Comparison of ENCODE assay signal across 9 cellular contexts in genomic region chr2:37851828-37852584, GRCh38.
DNase-seq lines count a peak whose midpoint lies in the region; ATAC-seq lines count a peak whose summit lies in the region.
"Had no signal": no experiment of that assay in that cellular context is flagged by ENCODE, and none has a peak within 500 bp of the region (broad histone marks: within the 10 kb centered on the region; RNA-seq: fewer than 3 reads in every experiment).

No MANE protein-coding gene starts in this region.

- peak; percentile 64 for ATAC-seq in activated CD8-positive, alpha-beta memory T cell treated with anti-CD3 and anti-CD28 coated beads, Interleukin-2, amount 10 ng/mL, durations not matched to agents 7 days and 5 days
- ATAC-seq in HG02840 (IDR thresholded peaks at IDR 0.05; ENCODE audit: low FRiP score, unreplicated experiment) = peak; percentile 51
- ATAC-seq in stimulated activated naive CD8-positive, alpha-beta T cell treated with anti-CD3 and anti-CD28 coated beads, Interleukin-15, amount 100 ng/mL, for 72 hours = peak; percentile 26

- H3K27me3 Mint-ChIP-seq in activated CD8-positive, alpha-beta memory T cell treated with anti-CD3 and anti-CD28 coated beads, Interleukin-2, amount 10 ng/mL, durations not matched to agents 7 days and 5 days = no peaks in the 10 kb centered on the region
- H3K27me3 Mint-ChIP-seq in activated CD4-positive, alpha-beta memory T cell treated with anti-CD3 and anti-CD28 coated beads, Interleukin-2, amount 10 ng/mL, durations not matched to agents 7 days and 5 days = no peaks in the 10 kb centered on the region
- H3K27me3 Mint-ChIP-seq in stimulated activated naive CD8-positive, alpha-beta T cell treated with anti-CD3 and anti-CD28 coated beads, Interleukin-15, amount 100 ng/mL, for 72 hours = peaks cover 22% of the 10 kb centered on the region

- POLR2A ChIA-PET in activated CD4-positive, alpha-beta memory T cell treated with anti-CD3 and anti-CD28 coated beads, Interleukin-2, amount 10 ng/mL, durations not matched to agents 7 days and 5 days (lab: Charles Lee) = interaction anchor here (1.2 to 1.5 kb wide), 2 partner anchors 20 to 140 kb away, joined by 4 to 8 read pairs; no protein-coding TSS in a partner anchor

- H3K4me1 Mint-ChIP-seq in activated CD8-positive, alpha-beta memory T cell treated with anti-CD3 and anti-CD28 coated beads, Interleukin-2, amount 10 ng/mL, durations not matched to agents 7 days and 5 days = peaks cover 30% of the 10 kb centered on the region
- peaks cover 33% of the 10 kb centered on the region for H3K4me1 Mint-ChIP-seq in activated CD4-positive, alpha-beta memory T cell treated with anti-CD3 and anti-CD28 coated beads, Interleukin-2, amount 10 ng/mL, durations not matched to agents 7 days and 5 days
- H3K4me1 Mint-ChIP-seq in stimulated activated naive CD8-positive, alpha-beta T cell treated with anti-CD3 and anti-CD28 coated beads, Interleukin-15, amount 100 ng/mL, for 72 hours = peaks cover 63% of the 10 kb centered on the region

- no peaks in the 10 kb centered on the region for H3K9me3 Mint-ChIP-seq in activated CD8-positive, alpha-beta memory T cell treated with anti-CD3 and anti-CD28 coated beads, Interleukin-2, amount 10 ng/mL, durations not matched to agents 7 days and 5 days (ENCODE audit: low read depth)
- H3K9me3 Mint-ChIP-seq in activated CD4-positive, alpha-beta memory T cell treated with anti-CD3 and anti-CD28 coated beads, Interleukin-2, amount 10 ng/mL, durations not matched to agents 7 days and 5 days = no peaks in the 10 kb centered on the region
- no peaks in the 10 kb centered on the region for H3K9me3 Mint-ChIP-seq in stimulated activated naive CD8-positive, alpha-beta T cell treated with anti-CD3 and anti-CD28 coated beads, Interleukin-15, amount 100 ng/mL, for 72 hours

- peaks cover 2% of the 10 kb centered on the region for H3K36me3 Mint-ChIP-seq in activated CD8-positive, alpha-beta memory T cell treated with anti-CD3 and anti-CD28 coated beads, Interleukin-2, amount 10 ng/mL, durations not matched to agents 7 days and 5 days
- no peaks in the 10 kb centered on the region for H3K36me3 Mint-ChIP-seq in activated CD4-positive, alpha-beta memory T cell treated with anti-CD3 and anti-CD28 coated beads, Interleukin-2, amount 10 ng/mL, durations not matched to agents 7 days and 5 days (ENCODE audit: low read depth)

- no peak overlapping the region for H3K4me3 Mint-ChIP-seq in activated CD8-positive, alpha-beta memory T cell treated with anti-CD3 and anti-CD28 coated beads, Interleukin-2, amount 10 ng/mL, durations not matched to agents 7 days and 5 days
- no peak overlapping the region for H3K4me3 Mint-ChIP-seq in activated CD4-positive, alpha-beta memory T cell treated with anti-CD3 and anti-CD28 coated beads, Interleukin-2, amount 10 ng/mL, durations not matched to agents 7 days and 5 days
- peak overlapping the region in 1 of 2 donors; percentile 80 for H3K4me3 Mint-ChIP-seq in stimulated activated naive CD8-positive, alpha-beta T cell treated with anti-CD3 and anti-CD28 coated beads, Interleukin-15, amount 100 ng/mL, for 72 hours

- H3K27ac Mint-ChIP-seq in activated CD8-positive, alpha-beta memory T cell treated with anti-CD3 and anti-CD28 coated beads, Interleukin-2, amount 10 ng/mL, durations not matched to agents 7 days and 5 days = peak overlapping the region; percentile 59
- H3K27ac Mint-ChIP-seq in activated CD4-positive, alpha-beta memory T cell treated with anti-CD3 and anti-CD28 coated beads, Interleukin-2, amount 10 ng/mL, durations not matched to agents 7 days and 5 days = peak overlapping the region; percentile 70
- H3K27ac Mint-ChIP-seq in stimulated activated naive CD8-positive, alpha-beta T cell treated with anti-CD3 and anti-CD28 coated beads, Interleukin-15, amount 100 ng/mL, for 72 hours = peak overlapping the region; percentile 55 to 97

- CTCF ChIA-PET in activated CD8-positive, alpha-beta memory T cell treated with anti-CD3 and anti-CD28 coated beads, Interleukin-2, amount 10 ng/mL, durations not matched to agents 7 days and 5 days (lab: Charles Lee) = interaction anchor here (1.3 to 2.8 kb wide), 4 partner anchors 19 to 456 kb away, joined by 3 to 21 read pairs (median 6); no protein-coding TSS in a partner anchor
- CTCF ChIA-PET in activated CD4-positive, alpha-beta memory T cell treated with anti-CD3 and anti-CD28 coated beads, Interleukin-2, amount 10 ng/mL, durations not matched to agents 7 days and 5 days (lab: Charles Lee) = interaction anchor here (1.0 to 2.2 kb wide), 6 partner anchors 19 to 456 kb away, joined by 3 to 15 read pairs (median 6); no protein-coding TSS in a partner anchor

- DNase-seq in activated CD8-positive, alpha-beta memory T cell treated with anti-CD3 and anti-CD28 coated beads, Interleukin-2, amount 10 ng/mL, durations not matched to agents 7 days and 5 days = no peak
- no peak for DNase-seq in activated CD8-positive, alpha-beta memory T cell treated with anti-CD3 and anti-CD28 coated beads, Interleukin-2, amount 50 U/mL, for 4 hours
- DNase-seq in activated CD4-positive, alpha-beta memory T cell treated with anti-CD3 and anti-CD28 coated beads, Interleukin-2, amount 10 ng/mL, durations not matched to agents 7 days and 5 days = no peak
- DNase-seq in stimulated activated naive CD8-positive, alpha-beta T cell treated with anti-CD3 and anti-CD28 coated beads, Interleukin-15, amount 100 ng/mL, for 72 hours = peak in 1 of 2 donors; percentile 13
- DNase-seq in NCI-H2196 treated with DMSO at 0.1 percent for 48 hours (lab: John Stamatoyannopoulos, UW; ENCODE audit: unreplicated experiment) (no peak), NCI-H345 (lab: John Stamatoyannopoulos, UW) (no peak), NCI-H1694 treated with DMSO at 0.1 percent for 48 hours (lab: John Stamatoyannopoulos, UW) (no peak)
- DNase-seq: SHP77 had no signal
